ENCODE assay signal across 8 cellular contexts in genomic region chr13:46896346-46897138, GRCh38. TPM values are rescaled to one million over a fixed set of nuclear protein-coding genes. Genes with fewer than 3 reads are reported as not detected.
DNase-seq lines count a peak whose midpoint lies in the region; ATAC-seq and TF ChIP-seq lines count a peak whose summit lies in the region.

Gene HTR2A, minus strand, starts transcription at chr13:46897053. Its CDS starts 1,147 bp downstream, at chr13:46895906.

- 15 to 18% methylated on average over 11 to 12 of the region's 13 CpGs for WGBS in esophagus squamous epithelium, 2 donors

- peak within 1 kb of the TSS; percentile 4 to 73 (median 30) for H3K4me3 ChIP-seq in esophagus squamous epithelium

- peaks cover 0 to 24% (median 5%) of the 10 kb centered on the region in 3 donors for H3K4me1 ChIP-seq in esophagus squamous epithelium

- DNase-seq in GDM1 (lab: John Stamatoyannopoulos, UW): peak; percentile 49
- DNase-seq in RPMI7951 (ENCODE audit: low read depth): peak; percentile 38
- no peak for DNase-seq in esophagus squamous epithelium (lab: John Stamatoyannopoulos, UW)
- DNase-seq in occipital lobe (lab: John Stamatoyannopoulos, UW): peak; percentile 38
- no peak for DNase-seq in NCI-H1105 (lab: John Stamatoyannopoulos, UW)
- DNase-seq in SKM-1 (lab: John Stamatoyannopoulos, UW; ENCODE audit: unreplicated experiment): no peak

- TF ChIP-seq CTCF in esophagus squamous epithelium (IDR thresholded peaks at IDR 0.05): no peak

- TF ChIP-seq POLR2A in esophagus squamous epithelium (IDR thresholded peaks at IDR 0.05): no peak

- no peaks in the 10 kb centered on the region for H3K36me3 ChIP-seq in esophagus squamous epithelium

- ATAC-seq in GM19452 (IDR thresholded peaks at IDR 0.05; ENCODE audit: unreplicated experiment): no peak
- no peak for ATAC-seq in HG03097 (IDR thresholded peaks at IDR 0.05; ENCODE audit: low FRiP score, unreplicated experiment)

- no peaks in the 10 kb centered on the region for H3K9me3 ChIP-seq in esophagus squamous epithelium

- H3K27me3 ChIP-seq in esophagus squamous epithelium: peaks cover 0 to 26% (median 0%) of the 10 kb centered on the region in 4 donors

- intact Hi-C loops in esophagus squamous epithelium (cut with DNase I): no loop called here

- peak within 1 kb of the TSS in 3 of 4 donors; percentile 2 to 66 (median 53) for H3K27ac ChIP-seq in esophagus squamous epithelium

RNA-seq across cellular contexts. Expression of gene HTR2A, which starts in this region (rescaled TPM):
- total RNA-seq in RPMI7951 (2014; rRNA removed; shearing (Covaris generic)): under 0.01 TPM in 1 of 2 replicates, not detected in the other
- total RNA-seq in esophagus squamous epithelium: under 1 TPM in 2 of 4 donors, not detected in 2; 0.03 to 0.19 TPM
- total RNA-seq in occipital lobe: 9.2 TPM

Comparison
In these comparisons a context has a peak if more than half of its experiments do, and no peak if none do; other contexts are left out.
1. Peak in DNase-seq in RPMI7951; RNA of the gene not detected or under 1 TPM.
2. DNase-seq: peak in GDM1 (single experiment) and occipital lobe (single experiment); none in esophagus squamous epithelium (single experiment), NCI-H1105 (single experiment) and SKM-1 (single experiment).